ENCODE assay signal across 1 cellular context in genomic region chr16:85167589-85168537, GRCh38.
TF ChIP-seq lines count a peak whose summit lies in the region.

No MANE protein-coding gene starts in this region.

TF ChIP-seq in HepG2, 621 proteins besides CTCF, POLR2A, EP300 and RAD21 (continued from another document and continues in another):
- peak; percentile 71; the same call in 1 of the 2 replicates for TF ChIP-seq CREM (IDR thresholded peaks at IDR 0.05)
- no peak for TF ChIP-seq CREM (CRISPR knock-in tag; IDR thresholded peaks at IDR 0.05)
- TF ChIP-seq SP5 (CRISPR knock-in tag; IDR thresholded peaks at IDR 0.05; ENCODE audit: borderline replicate concordance, low read depth): peak; percentile 67; the same call in 1 of the 2 replicates
- no peak for TF ChIP-seq ZBTB4 (CRISPR knock-in tag; IDR thresholded peaks at IDR 0.05; ENCODE audit: borderline replicate concordance)
- no peak; the same call in 2 of the 3 replicates for TF ChIP-seq MXI1 (IDR thresholded peaks at IDR 0.05; ENCODE audit: borderline replicate concordance, low read depth, low read length)
- peak; percentile 5; the same call in 1 of the 2 replicates for TF ChIP-seq SMC3 (IDR thresholded peaks at IDR 0.05; ENCODE audit: low read length)
- TF ChIP-seq THAP8 (CRISPR knock-in tag; IDR thresholded peaks at IDR 0.05; ENCODE audit: borderline replicate concordance): no peak
- TF ChIP-seq PATZ1 (CRISPR knock-in tag; IDR thresholded peaks at IDR 0.05): peak; percentile 81
- TF ChIP-seq BCL6 (CRISPR knock-in tag; IDR thresholded peaks at IDR 0.05): peak; percentile 67
- no peak for TF ChIP-seq PRDM15 (CRISPR knock-in tag; IDR thresholded peaks at IDR 0.05)
- no peak for TF ChIP-seq ZNF547 (CRISPR knock-in tag; IDR thresholded peaks at IDR 0.05)
- TF ChIP-seq SAFB2 (CRISPR knock-in tag; IDR thresholded peaks at IDR 0.05; ENCODE audit: borderline replicate concordance, low read depth): peak; percentile 72; the same call in 1 of the 2 replicates
- peak; percentile 98 for TF ChIP-seq PHF21A (CRISPR knock-in tag; IDR thresholded peaks at IDR 0.05)
- no peak for TF ChIP-seq MTF2 (CRISPR knock-in tag; IDR thresholded peaks at IDR 0.05; ENCODE audit: borderline replicate concordance)
- no peak for TF ChIP-seq CREB3 (CRISPR knock-in tag; IDR thresholded peaks at IDR 0.05)
- peak; percentile 39; the same call in 1 of the 2 replicates for TF ChIP-seq SP4 (CRISPR knock-in tag; IDR thresholded peaks at IDR 0.05)
- 0 out of 2 replicates have a peak, but pooled peaks have one; percentile 55 for TF ChIP-seq ZNF850 (CRISPR knock-in tag; conservative IDR thresholded peaks at IDR 0.05)
- TF ChIP-seq ONECUT2 (CRISPR knock-in tag; IDR thresholded peaks at IDR 0.05): peak; percentile 60
- peak; percentile 20 to 74; a peak in 2 of 4 replicates for TF ChIP-seq NR2F1 (CRISPR knock-in tag; IDR thresholded peaks at IDR 0.05)
- peak; percentile 54; the same call in 1 of the 2 replicates for TF ChIP-seq RERE (CRISPR knock-in tag; IDR thresholded peaks at IDR 0.05; ENCODE audit: low read depth)
- TF ChIP-seq FOXP4 (CRISPR knock-in tag; IDR thresholded peaks at IDR 0.05): peak; percentile 82
- no peak for TF ChIP-seq ZNF672 (CRISPR knock-in tag; IDR thresholded peaks at IDR 0.05)
- TF ChIP-seq ZNF280B (CRISPR knock-in tag; IDR thresholded peaks at IDR 0.05; ENCODE audit: borderline replicate concordance): 0 out of 2 replicates have a peak, but pooled peaks have one; percentile 33
- TF ChIP-seq KMT2B (CRISPR knock-in tag; IDR thresholded peaks at IDR 0.05): no peak
- peak; percentile 41 for TF ChIP-seq ZFX (CRISPR knock-in tag; IDR thresholded peaks at IDR 0.05; ENCODE audit: low read depth)
- no peak for TF ChIP-seq RELA (CRISPR knock-in tag; IDR thresholded peaks at IDR 0.05)
- TF ChIP-seq ZNF839 (CRISPR knock-in tag; IDR thresholded peaks at IDR 0.05; ENCODE audit: borderline replicate concordance): no peak
- TF ChIP-seq ZNF550 (CRISPR knock-in tag; IDR thresholded peaks at IDR 0.05; ENCODE audit: borderline replicate concordance): no peak
- peak; percentile 76 for TF ChIP-seq PPARG (CRISPR knock-in tag; conservative IDR thresholded peaks at IDR 0.05)
